Comparison of ENCODE assay signal across 2 cellular contexts in the genomic region with DNA sequence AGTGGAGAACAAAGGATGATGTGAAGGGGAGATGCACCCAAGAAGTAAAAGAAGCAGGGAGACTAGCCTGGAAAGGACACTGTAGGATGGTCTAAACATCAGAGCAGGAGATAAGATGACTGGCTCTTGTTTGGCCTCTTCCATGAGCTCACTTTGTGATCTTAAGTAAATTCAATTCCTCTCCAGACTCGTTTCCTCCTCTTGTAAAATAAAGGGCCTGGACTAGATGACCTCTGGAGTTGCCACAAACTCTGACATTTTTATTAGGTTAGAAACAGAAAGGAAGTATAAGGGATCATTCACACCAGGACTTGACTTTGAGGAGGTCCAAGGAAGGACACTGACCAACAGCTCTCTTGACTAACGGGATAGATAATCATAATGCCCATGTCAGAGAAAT.
TF ChIP-seq lines count a peak whose summit lies in the region.

No MANE protein-coding gene starts in this region.

TF ChIP-seq in IMR-90, 13 proteins besides CTCF, POLR2A, EP300 and RAD21:
- no peak for TF ChIP-seq BHLHE40 (IDR thresholded peaks at IDR 0.05; ENCODE audit: low read depth, low read length)
- TF ChIP-seq MAFK (IDR thresholded peaks at IDR 0.05; ENCODE audit: low read depth, low read length) = no peak
- TF ChIP-seq CEBPB (IDR thresholded peaks at IDR 0.05; ENCODE audit: low read depth, low read length) = no peak
- TF ChIP-seq MXI1 (IDR thresholded peaks at IDR 0.05; ENCODE audit: borderline replicate concordance, low read depth, low read length) = no peak
- TF ChIP-seq MAZ (IDR thresholded peaks at IDR 0.05; ENCODE audit: borderline replicate concordance, low read depth, low read length) = no peak
- TF ChIP-seq RCOR1 (IDR thresholded peaks at IDR 0.05; ENCODE audit: insufficient replicate concordance, low read length) = no peak
- TF ChIP-seq, protein P1, sequence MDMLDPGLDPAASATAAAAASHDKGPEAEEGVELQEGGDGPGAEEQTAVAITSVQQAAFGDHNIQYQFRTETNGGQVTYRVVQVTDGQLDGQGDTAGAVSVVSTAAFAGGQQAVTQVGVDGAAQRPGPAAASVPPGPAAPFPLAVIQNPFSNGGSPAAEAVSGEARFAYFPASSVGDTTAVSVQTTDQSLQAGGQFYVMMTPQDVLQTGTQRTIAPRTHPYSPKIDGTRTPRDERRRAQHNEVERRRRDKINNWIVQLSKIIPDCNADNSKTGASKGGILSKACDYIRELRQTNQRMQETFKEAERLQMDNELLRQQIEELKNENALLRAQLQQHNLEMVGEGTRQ (IDR thresholded peaks at IDR 0.05; ENCODE audit: low read depth, low read length) = no peak
- TF ChIP-seq RFX5 (IDR thresholded peaks at IDR 0.05; ENCODE audit: low read depth, low read length) = no peak
- TF ChIP-seq FOS (IDR thresholded peaks at IDR 0.05; ENCODE audit: low read depth, low read length) = no peak
- no peak for TF ChIP-seq NFE2L2 (IDR thresholded peaks at IDR 0.05; ENCODE audit: low read depth, low read length)
- TF ChIP-seq, protein P2, sequence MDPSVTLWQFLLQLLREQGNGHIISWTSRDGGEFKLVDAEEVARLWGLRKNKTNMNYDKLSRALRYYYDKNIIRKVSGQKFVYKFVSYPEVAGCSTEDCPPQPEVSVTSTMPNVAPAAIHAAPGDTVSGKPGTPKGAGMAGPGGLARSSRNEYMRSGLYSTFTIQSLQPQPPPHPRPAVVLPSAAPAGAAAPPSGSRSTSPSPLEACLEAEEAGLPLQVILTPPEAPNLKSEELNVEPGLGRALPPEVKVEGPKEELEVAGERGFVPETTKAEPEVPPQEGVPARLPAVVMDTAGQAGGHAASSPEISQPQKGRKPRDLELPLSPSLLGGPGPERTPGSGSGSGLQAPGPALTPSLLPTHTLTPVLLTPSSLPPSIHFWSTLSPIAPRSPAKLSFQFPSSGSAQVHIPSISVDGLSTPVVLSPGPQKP (IDR thresholded peaks at IDR 0.05; ENCODE audit: borderline replicate concordance, low read depth, low read length) = no peak
- TF ChIP-seq CHD1 (IDR thresholded peaks at IDR 0.05; ENCODE audit: low read depth, low read length) = no peak
- no peak for TF ChIP-seq SMC3 (IDR thresholded peaks at IDR 0.05; ENCODE audit: low read depth, low read length)

TF ChIP-seq in endothelial cell of umbilical vein, 7 proteins besides CTCF, POLR2A, EP300 and RAD21:
- TF ChIP-seq JUN (IDR thresholded peaks at IDR 0.05; ENCODE audit: borderline replicate concordance, insufficient read depth, insufficient read length, low read depth) = no peak
- no peak for TF ChIP-seq EZH2 (IDR thresholded peaks at IDR 0.05; ENCODE audit: borderline replicate concordance, low read depth, low read length, severe bottlenecking)
- no peak for TF ChIP-seq MYC (IDR thresholded peaks at IDR 0.05; ENCODE audit: low read depth, low read length)
- no peak for TF ChIP-seq POLR2AphosphoS5 (IDR thresholded peaks at IDR 0.05; ENCODE audit: insufficient read depth, low read depth, low read length)
